ENCODE assay signal across 9 cellular contexts in the genomic region with DNA sequence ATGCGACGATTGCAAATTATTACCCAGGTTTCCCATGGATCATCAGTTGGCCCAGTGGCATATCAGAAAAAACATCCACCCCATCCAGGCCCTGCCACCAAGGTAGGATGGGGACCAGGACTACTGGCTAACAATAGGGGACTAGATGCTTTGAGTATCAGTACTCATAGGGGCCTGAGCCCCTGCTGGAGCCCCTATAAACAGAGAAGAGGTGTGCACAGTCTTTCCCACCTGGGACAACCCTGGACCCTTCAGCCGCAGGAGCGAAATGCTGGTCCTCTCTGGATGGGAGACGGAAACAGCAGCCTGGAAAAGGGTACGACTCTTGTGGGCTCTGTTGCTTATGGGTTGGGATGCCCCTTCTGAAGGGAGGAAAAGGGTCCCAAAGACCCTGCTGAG. TPM values are rescaled to one million over a fixed set of nuclear protein-coding genes. Genes with fewer than 3 reads are reported as not detected.
DNase-seq lines count a peak whose midpoint lies in the region; ATAC-seq and TF ChIP-seq lines count a peak whose summit lies in the region.
"Had no signal": no experiment of that assay in that cellular context is flagged by ENCODE, and none has a peak within 500 bp of the region (broad histone marks: within the 10 kb centered on the region; RNA-seq: fewer than 3 reads in every experiment).

No MANE protein-coding gene starts in this region.

- intact Hi-C loops in natural killer cell (cut with micrococcal nuclease): loop anchor here (1.0 to 2.0 kb wide), 3 partner anchors 22 to 146 kb away; a partner anchor contains a TSS

- no peak for DNase-seq in natural killer cell treated with Interleukin-12 subunit alpha and Interleukin-12 subunit beta and Interleukin-15 and Interleukin-18, amount 100 ng/mL, for 72 hours (ENCODE audit: low spot score)
- DNase-seq in natural killer cell (no peak), caudate nucleus (lab: John Stamatoyannopoulos, UW) (no peak), dermis blood vessel endothelial cell (no peak), NCI-H128 (lab: John Stamatoyannopoulos, UW; ENCODE audit: unreplicated experiment) (no peak)

- H3K4me1 Mint-ChIP-seq in natural killer cell treated with Interleukin-12 subunit alpha and Interleukin-12 subunit beta and Interleukin-15 and Interleukin-18, amount 100 ng/mL, for 72 hours (ENCODE audit: low read depth in 2 of 2): peaks cover 33 to 47% of the 10 kb centered on the region in 2 donors
- H3K4me1 Mint-ChIP-seq in natural killer cell: peaks cover 19 to 43% of the 10 kb centered on the region in 2 donors

- peak overlapping the region; percentile 62 for H3K4me3 Mint-ChIP-seq in natural killer cell treated with Interleukin-12 subunit alpha and Interleukin-12 subunit beta and Interleukin-15 and Interleukin-18, amount 100 ng/mL, for 72 hours
- H3K4me3 Mint-ChIP-seq in natural killer cell: no peak overlapping the region

- H3K27ac ChIP-seq in caudate nucleus (ENCODE audit: low read depth, low read length): peak overlapping the region; percentile 81
- H3K27ac ChIP-seq: colonic mucosa, ovary had no signal

- peaks cover 17 to 29% of the 10 kb centered on the region in 2 donors for H3K27me3 Mint-ChIP-seq in natural killer cell treated with Interleukin-12 subunit alpha and Interleukin-12 subunit beta and Interleukin-15 and Interleukin-18, amount 100 ng/mL, for 72 hours
- peaks cover 16 to 46% of the 10 kb centered on the region in 2 donors for H3K27me3 Mint-ChIP-seq in natural killer cell (ENCODE audit: low read depth in 2 of 2)

- no peak for TF ChIP-seq CTCF in natural killer cell (IDR thresholded peaks at IDR 0.05)

- H3K9me3 Mint-ChIP-seq in natural killer cell treated with Interleukin-12 subunit alpha and Interleukin-12 subunit beta and Interleukin-15 and Interleukin-18, amount 100 ng/mL, for 72 hours: no peaks in the 10 kb centered on the region
- no peaks in the 10 kb centered on the region for H3K9me3 Mint-ChIP-seq in natural killer cell
- H3K9me3 Mint-ChIP-seq: stimulated activated memory B cell treated with anti-CD40 and anti-IgM and Interleukin-4, amounts not matched to agents 10 μg/mL and 1 μg/mL and 100 μg/mL, for 72 hours had no signal

- H3K27ac Mint-ChIP-seq in natural killer cell treated with Interleukin-12 subunit alpha and Interleukin-12 subunit beta and Interleukin-15 and Interleukin-18, amount 100 ng/mL, for 72 hours: no peak overlapping the region
- H3K27ac Mint-ChIP-seq in natural killer cell: no peak overlapping the region
- H3K27ac Mint-ChIP-seq: stimulated activated memory B cell treated with anti-CD40 and anti-IgM and Interleukin-4, amounts not matched to agents 10 μg/mL and 1 μg/mL and 100 μg/mL, for 72 hours had no signal

- no peaks in the 10 kb centered on the region for H3K36me3 Mint-ChIP-seq in natural killer cell treated with Interleukin-12 subunit alpha and Interleukin-12 subunit beta and Interleukin-15 and Interleukin-18, amount 100 ng/mL, for 72 hours
- no peaks in the 10 kb centered on the region for H3K36me3 Mint-ChIP-seq in natural killer cell
- H3K36me3 Mint-ChIP-seq: stimulated activated memory B cell treated with anti-CD40 and anti-IgM and Interleukin-4, amounts not matched to agents 10 μg/mL and 1 μg/mL and 100 μg/mL, for 72 hours had no signal

- ATAC-seq in natural killer cell treated with Interleukin-12 subunit alpha and Interleukin-12 subunit beta and Interleukin-15 and Interleukin-18, amount 100 ng/mL, for 72 hours: no peak
- ATAC-seq in natural killer cell (no peak), HG03442 (IDR thresholded peaks at IDR 0.05; ENCODE audit: unreplicated experiment) (no peak)

RNA-seq across cellular contexts. Expression of a gene that starts 5.7 kb away (rescaled TPM):
- under 1 TPM; 0.24 to 0.31 TPM for total RNA-seq in natural killer cell treated with Interleukin-12 subunit alpha and Interleukin-12 subunit beta and Interleukin-15 and Interleukin-18, amount 100 ng/mL, for 72 hours
- under 1 TPM; 0.39 to 0.80 (median 0.45) TPM for total RNA-seq in natural killer cell
- total RNA-seq in dermis blood vessel endothelial cell: 1.2 and 3.7 TPM in 2 replicates

RNA-seq across cellular contexts. Expression of a gene that starts 19.2 kb away (rescaled TPM):
- 10 to 100 TPM; 21.9 to 28.9 TPM for total RNA-seq in natural killer cell treated with Interleukin-12 subunit alpha and Interleukin-12 subunit beta and Interleukin-15 and Interleukin-18, amount 100 ng/mL, for 72 hours
- total RNA-seq in natural killer cell (10 to 100 TPM in 2 of 3 donors, 1 to 10 TPM in 1; 6.3 to 11.6 (median 11.1) TPM), dermis blood vessel endothelial cell (1.2 and 2.0 TPM in 2 replicates)

RNA-seq across cellular contexts. Expression of a gene that starts 21.7 kb away (rescaled TPM):
- 10 to 100 TPM; 55.4 to 74.9 TPM for total RNA-seq in natural killer cell treated with Interleukin-12 subunit alpha and Interleukin-12 subunit beta and Interleukin-15 and Interleukin-18, amount 100 ng/mL, for 72 hours
- 100 to 1,000 TPM; 262 to 294 (median 271) TPM for total RNA-seq in natural killer cell
- total RNA-seq in dermis blood vessel endothelial cell: 101 and 122 TPM in 2 replicates

RNA-seq across cellular contexts. Expression of a gene that starts 28.3 kb away (rescaled TPM):
- total RNA-seq in natural killer cell treated with Interleukin-12 subunit alpha and Interleukin-12 subunit beta and Interleukin-15 and Interleukin-18, amount 100 ng/mL, for 72 hours: 100 to 1,000 TPM; 120 to 199 TPM
- total RNA-seq in natural killer cell: 100 to 1,000 TPM; 164 to 186 (median 182) TPM
- 41.2 and 99.0 TPM in 2 replicates for total RNA-seq in dermis blood vessel endothelial cell

RNA-seq across cellular contexts. Expression of a gene that starts 42.3 kb away (rescaled TPM):
- 1,000 to 10,000 TPM; 1,825 to 2,159 TPM for total RNA-seq in natural killer cell treated with Interleukin-12 subunit alpha and Interleukin-12 subunit beta and Interleukin-15 and Interleukin-18, amount 100 ng/mL, for 72 hours
- total RNA-seq in natural killer cell (100 to 1,000 TPM; 147 to 185 (median 178) TPM), dermis blood vessel endothelial cell (1,075 and 1,939 TPM in 2 replicates)
